ENCODE assay signal across 19 cellular contexts in genomic region chr1:71510725-71511124, GRCh38.
A peak's percentile ranks its signal among the peaks of the same experiment; 100 is the strongest.
DNase-seq lines count a peak whose midpoint lies in the region; ATAC-seq and TF ChIP-seq lines count a peak whose summit lies in the region.
"Had no signal": no experiment of that assay in that cellular context is flagged by ENCODE, and none has a peak within 500 bp of the region (broad histone marks: within the 10 kb centered on the region; RNA-seq: fewer than 3 reads in every experiment).

No MANE protein-coding gene starts in this region.

- TF ChIP-seq CTCF in Loucy (conservative IDR thresholded peaks at IDR 0.05; ENCODE audit: low read length), result no peak
- TF ChIP-seq CTCF in left lung (IDR thresholded peaks at IDR 0.05), result no peak
- no peak for TF ChIP-seq CTCF in progenitor cell of endocrine pancreas (IDR thresholded peaks at IDR 0.05; ENCODE audit: unreplicated experiment)
- TF ChIP-seq CTCF in tibial nerve (IDR thresholded peaks at IDR 0.05), result no peak
- no peak for TF ChIP-seq CTCF in heart left ventricle (IDR thresholded peaks at IDR 0.05)
- TF ChIP-seq CTCF in Peyer's patch (IDR thresholded peaks at IDR 0.05), result no peak

- peak overlapping the region; percentile 31 for H3K27ac Mint-ChIP-seq in progenitor cell of endocrine pancreas
- H3K27ac Mint-ChIP-seq: CD4-positive, alpha-beta memory T cell; GM23338; HFFc6 had no signal

- H3K36me3 ChIP-seq in Loucy (ENCODE audit: insufficient read depth, low read length) (no peaks in the 10 kb centered on the region), left lung (no peaks in the 10 kb centered on the region), tibial nerve (no peaks in the 10 kb centered on the region), heart left ventricle (no peaks in the 10 kb centered on the region), Peyer's patch (no peaks in the 10 kb centered on the region)

- intact Hi-C loops in left lung (cut with DNase I) (no loop called here), heart left ventricle (cut with DNase I) (no loop called here)

- H2AFZ ChIP-seq in Loucy (ENCODE audit: low read length), result peak overlapping the region; percentile 18; the same call in 1 of the 2 replicates
- H2AFZ ChIP-seq: GM23338 had no signal

- H3K4me2 ChIP-seq in Loucy (ENCODE audit: low read depth, low read length, poor library complexity, severe bottlenecking), result no peak overlapping the region
- H3K4me2 ChIP-seq: A549, GM23338 had no signal

- H3K4me1 ChIP-seq in Loucy (ENCODE audit: insufficient read depth, low read length, poor library complexity, severe bottlenecking) (no peaks in the 10 kb centered on the region), left lung (no peaks in the 10 kb centered on the region), tibial nerve (no peaks in the 10 kb centered on the region), heart left ventricle (no peaks in the 10 kb centered on the region), Peyer's patch (peaks cover 0 to 4% (median 0%) of the 10 kb centered on the region in 4 donors)
- H3K4me1 ChIP-seq: A549 had no signal

- no peaks in the 10 kb centered on the region for H3F3A ChIP-seq in Loucy (ENCODE audit: low read depth)

- TF ChIP-seq POLR2A in tibial nerve (IDR thresholded peaks at IDR 0.05) (no peak), heart left ventricle (IDR thresholded peaks at IDR 0.05) (no peak), Peyer's patch (IDR thresholded peaks at IDR 0.05) (no peak)

- TF ChIP-seq EP300 in tibial nerve (IDR thresholded peaks at IDR 0.05), result no peak

- no peaks in the 10 kb centered on the region for H3K36me3 Mint-ChIP-seq in progenitor cell of endocrine pancreas (ENCODE audit: insufficient read depth)
- H3K36me3 Mint-ChIP-seq: CD4-positive, alpha-beta memory T cell had no signal

- H3K4me3 ChIP-seq in Loucy (ENCODE audit: low read length, poor library complexity, severe bottlenecking) (no peak overlapping the region), left lung (no peak overlapping the region), tibial nerve (no peak overlapping the region), heart left ventricle (no peak overlapping the region), Peyer's patch (no peak overlapping the region)
- H3K4me3 ChIP-seq: A549, GM23338 had no signal

- H4K20me1 ChIP-seq in Loucy (ENCODE audit: insufficient read depth, low read length, poor library complexity, severe bottlenecking), result no peaks in the 10 kb centered on the region

- peaks cover 13% of the 10 kb centered on the region for H3K4me1 Mint-ChIP-seq in progenitor cell of endocrine pancreas (ENCODE audit: low read depth)
- H3K4me1 Mint-ChIP-seq: CD4-positive, alpha-beta memory T cell; GM23338 had no signal

- WGBS in tibial nerve, 2 donors, result 89 to 100% methylated on average over 1 of the region's 1 CpG
- WGBS in heart left ventricle, 4 donors, result 88 to 90% (median 88%) methylated on average over 1 of the region's 1 CpG

- peaks cover 3% of the 10 kb centered on the region for H3K27me3 Mint-ChIP-seq in progenitor cell of endocrine pancreas
- H3K27me3 Mint-ChIP-seq: CD4-positive, alpha-beta memory T cell had no signal

- H3K9me3 ChIP-seq in Loucy (ENCODE audit: insufficient read depth, low read depth, low read length) (no peaks in the 10 kb centered on the region), left lung (peaks cover 0 to 22% of the 10 kb centered on the region in 2 donors), tibial nerve (no peaks in the 10 kb centered on the region), heart left ventricle (peaks cover 0 to 13% (median 0%) of the 10 kb centered on the region in 12 donors), Peyer's patch (no peaks in the 10 kb centered on the region)
- H3K9me3 ChIP-seq: A549 had no signal

- peak; percentile 17 for DNase-seq in NCI-H146 (lab: John Stamatoyannopoulos, UW)
- no peak for DNase-seq in NCI-H146 treated with DMSO at 0.1 percent for 48 hours (lab: John Stamatoyannopoulos, UW; ENCODE audit: unreplicated experiment)
- DNase-seq in left lung, result no peak
- DNase-seq in progenitor cell of endocrine pancreas (ENCODE audit: low spot score, unreplicated experiment), result no peak
- DNase-seq in tibial nerve (ENCODE audit: low spot score in 2 of 2), result no peak
- DNase-seq in heart left ventricle, result no peak
- DNase-seq in Peyer's patch, result no peak
- DNase-seq: AML-193; CD4-positive, alpha-beta memory T cell; DMS153; DMS79; GDM1; HFFc6 had no signal

- ATAC-seq in left lung, result peak; percentile 65
- no peak for ATAC-seq in heart left ventricle
- ATAC-seq: A549, GM23338, HCT116 had no signal

- H3K27ac ChIP-seq in left lung, result no peak overlapping the region
- no peak overlapping the region for H3K27ac ChIP-seq in tibial nerve
- no peak overlapping the region for H3K27ac ChIP-seq in heart left ventricle
- H3K27ac ChIP-seq in Peyer's patch, result no peak overlapping the region
- H3K27ac ChIP-seq: 22Rv1, A549, C4-2B had no signal

- peaks cover 11% of the 10 kb centered on the region for H3K9me3 Mint-ChIP-seq in progenitor cell of endocrine pancreas (ENCODE audit: low read depth)
- H3K9me3 Mint-ChIP-seq: HFFc6 had no signal

- H3K9ac ChIP-seq in Loucy (ENCODE audit: low read depth, low read length, poor library complexity, severe bottlenecking), result no peak overlapping the region

- no peaks in the 10 kb centered on the region for H3K79me2 ChIP-seq in Loucy (ENCODE audit: insufficient read depth, low read length)

- no peaks in the 10 kb centered on the region for H3K9me2 ChIP-seq in Loucy (replicated peaks; ENCODE audit: low read depth, low read length)

- no peaks in the 10 kb centered on the region for H3K27me3 ChIP-seq in Loucy (ENCODE audit: insufficient read depth, low read length, poor library complexity, severe bottlenecking)
- H3K27me3 ChIP-seq in left lung, result no peaks in the 10 kb centered on the region
- H3K27me3 ChIP-seq in tibial nerve, result no peaks in the 10 kb centered on the region
- no peaks in the 10 kb centered on the region for H3K27me3 ChIP-seq in heart left ventricle
- H3K27me3 ChIP-seq in Peyer's patch, result no peaks in the 10 kb centered on the region

- H3K4me3 Mint-ChIP-seq in progenitor cell of endocrine pancreas (ENCODE audit: low read depth), result no peak overlapping the region
- H3K4me3 Mint-ChIP-seq: CD4-positive, alpha-beta memory T cell; GM23338; HFFc6 had no signal
